1 cellular context compared by ENCODE assay signal in genomic region chr10:118704711-118705110, GRCh38.
TF ChIP-seq lines count a peak whose summit lies in the region.

No MANE protein-coding gene starts in this region.

TF ChIP-seq in GM23338, 12 proteins besides CTCF, POLR2A, EP300 and RAD21 (continued from another document):
- TF ChIP-seq ZNF462 (CRISPR knock-in tag; IDR thresholded peaks at IDR 0.05) = no peak
- TF ChIP-seq ZNF331 (CRISPR knock-in tag; IDR thresholded peaks at IDR 0.05; ENCODE audit: low read depth) = no peak
- no peak for TF ChIP-seq NANOG (IDR thresholded peaks at IDR 0.05; ENCODE audit: borderline replicate concordance)
- no peak for TF ChIP-seq STAT1 (IDR thresholded peaks at IDR 0.05; ENCODE audit: unreplicated experiment)
- TF ChIP-seq REST (IDR thresholded peaks at IDR 0.05; ENCODE audit: unreplicated experiment) = no peak
TF ChIP-seq in GM23338: peak in this region for 0.
